ENCODE assay signal across 11 cellular contexts in the genomic region with DNA sequence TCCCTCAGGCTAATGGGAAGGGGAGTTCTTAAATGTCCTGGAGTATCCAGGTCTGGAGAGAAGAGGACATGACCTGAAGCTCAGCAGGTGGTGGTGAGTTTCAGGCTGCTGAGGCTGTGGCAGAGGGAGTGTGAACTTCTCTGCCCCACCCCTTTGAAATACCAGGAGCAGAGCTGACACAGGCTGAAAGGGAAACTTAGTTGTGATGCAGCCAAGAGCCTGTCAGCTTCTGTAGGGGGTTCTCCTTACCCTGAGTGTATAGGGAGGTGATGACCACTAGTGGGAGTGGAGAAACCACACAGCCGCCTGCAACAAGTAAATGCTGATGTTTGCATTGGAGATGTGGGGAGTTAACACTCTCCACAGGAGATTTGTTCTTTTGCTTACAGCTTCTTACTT.
A peak's percentile ranks its signal among the peaks of the same experiment; 100 is the strongest.
DNase-seq lines count a peak whose midpoint lies in the region; ATAC-seq and TF ChIP-seq lines count a peak whose summit lies in the region.
"Had no signal": no experiment of that assay in that cellular context is flagged by ENCODE, and none has a peak within 500 bp of the region (broad histone marks: within the 10 kb centered on the region; RNA-seq: fewer than 3 reads in every experiment).

No MANE protein-coding gene starts in this region.

- H3K36me3 ChIP-seq in OCI-LY3 (replicated peaks; ENCODE audit: low read depth, low read length) (no peaks in the 10 kb centered on the region), mucosa of descending colon (ENCODE audit: low read depth) (no peaks in the 10 kb centered on the region)

- H3K9ac ChIP-seq in OCI-LY3 (ENCODE audit: low read length) = no peak overlapping the region

- H3K27ac ChIP-seq in OCI-LY3 (ENCODE audit: low read length) (no peak overlapping the region), caudate nucleus (ENCODE audit: low read depth, low read length) (no peak overlapping the region)
- H3K27ac ChIP-seq: PC-9 had no signal

- no peaks in the 10 kb centered on the region for H3K9me3 ChIP-seq in OCI-LY3 (ENCODE audit: insufficient read depth, low read length)
- H3K9me3 ChIP-seq in mucosa of descending colon = no peaks in the 10 kb centered on the region

- H3K4me2 ChIP-seq in OCI-LY3 (ENCODE audit: low read length) = no peak overlapping the region
- H3K4me2 ChIP-seq: PC-9 had no signal

- intact Hi-C loops in mucosa of descending colon (cut with DNase I, micrococcal nuclease) = no loop called here
- intact Hi-C loops in posterior vena cava (cut with DNase I) = no loop called here

- H4K20me1 ChIP-seq in OCI-LY3 (ENCODE audit: insufficient read depth, low read length) = no peaks in the 10 kb centered on the region

- H3K4me3 ChIP-seq in OCI-LY3 (ENCODE audit: low read length) (no peak overlapping the region), mucosa of descending colon (no peak overlapping the region)
- H3K4me3 ChIP-seq: PC-9 had no signal

- TF ChIP-seq CTCF in OCI-LY3 (IDR thresholded peaks at IDR 0.05; ENCODE audit: low read depth, low read length) (peak; percentile 15; the same call in 1 of the 2 replicates), mucosa of descending colon (IDR thresholded peaks at IDR 0.05) (no peak)

- no peak for DNase-seq in mucosa of descending colon
- no peak for DNase-seq in posterior vena cava (ENCODE audit: low spot score)
- DNase-seq in EL = no peak
- DNase-seq in GM19238 (ENCODE audit: insufficient read length, low spot score) = no peak
- DNase-seq in caudate nucleus (lab: John Stamatoyannopoulos, UW) = no peak
- DNase-seq: effector CD4-positive, alpha-beta T cell; mesenchymal stem cell; PC-9 had no signal

- ATAC-seq in GM19023 (IDR thresholded peaks at IDR 0.05; ENCODE audit: unreplicated experiment) (peak; percentile 69), HG02588 (IDR thresholded peaks at IDR 0.05; ENCODE audit: unreplicated experiment) (peak; percentile 85), mucosa of descending colon (peak; percentile 20)

- no peaks in the 10 kb centered on the region for H3K79me2 ChIP-seq in OCI-LY3 (ENCODE audit: low read length)

- peaks cover 25% of the 10 kb centered on the region for H3K4me1 ChIP-seq in OCI-LY3 (ENCODE audit: low read length)
- H3K4me1 ChIP-seq in mucosa of descending colon (ENCODE audit: low read depth) = no peaks in the 10 kb centered on the region

- H2AFZ ChIP-seq in OCI-LY3 (ENCODE audit: low read depth, low read length) = no peak overlapping the region
- H2AFZ ChIP-seq: PC-9 had no signal

- H3K27me3 ChIP-seq in OCI-LY3 (ENCODE audit: low read depth, low read length) = peaks cover 32% of the 10 kb centered on the region

Comparison
In these comparisons a context has a peak if more than half of its experiments do, and no peak if none do; other contexts are left out.
1. ATAC-seq: peak in every context shown above with its lines; median percentile 85 in HG02588; 69 in GM19023; 20 in mucosa of descending colon.